Comparison of ENCODE assay signal across 15 cellular contexts in the genomic region with DNA sequence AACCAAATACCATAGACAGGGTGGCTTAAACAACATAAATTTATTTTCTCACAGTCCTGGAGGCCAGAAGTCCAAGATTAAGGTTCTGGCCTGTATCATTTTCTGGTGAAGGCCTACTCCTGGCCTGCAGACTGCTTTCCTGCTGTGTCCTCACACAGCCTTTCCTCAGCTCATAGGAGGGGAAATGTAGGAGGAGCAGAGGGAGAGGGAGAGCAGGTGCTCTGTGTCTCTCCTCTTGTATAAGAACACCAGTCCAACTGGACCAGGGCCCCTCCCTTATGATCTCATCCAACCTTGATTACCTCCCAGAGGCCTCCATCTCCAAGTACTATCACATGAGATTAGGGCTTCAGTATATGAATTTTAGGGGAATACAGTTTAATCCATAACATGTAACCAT. TPM values are rescaled to one million over a fixed set of nuclear protein-coding genes. Genes with fewer than 3 reads are reported as not detected.
DNase-seq lines count a peak whose midpoint lies in the region; ATAC-seq, FAIRE-seq and TF ChIP-seq lines count a peak whose summit lies in the region.
"Had no signal": no experiment of that assay in that cellular context is flagged by ENCODE, and none has a peak within 500 bp of the region (broad histone marks: within the 10 kb centered on the region; RNA-seq: fewer than 3 reads in every experiment).

No MANE protein-coding gene starts in this region.

- peak; percentile 3 for DNase-seq in NCI-H2171 treated with DMSO at 0.1 percent for 48 hours (lab: John Stamatoyannopoulos, UW)
- no peak for DNase-seq in NCI-H2171 (lab: John Stamatoyannopoulos, UW)
- DNase-seq in NCI-H748 treated with DMSO at 0.1 percent for 48 hours (lab: John Stamatoyannopoulos, UW), result peak; percentile 22
- no peak for DNase-seq in heart left ventricle
- DNase-seq in transverse colon, result peak; percentile 27
- no peak for DNase-seq in frontal cortex (ENCODE audit: low spot score in 2 of 2)
- DNase-seq in iPS-NIHi7 (ENCODE audit: extremely low spot score), result no peak
- DNase-seq in DMS79 treated with DMSO at 0.1 percent for 48 hours (lab: John Stamatoyannopoulos, UW), result no peak
- DNase-seq: CD4-positive, CD25-positive, alpha-beta regulatory T cell; central memory CD4-positive, alpha-beta T cell; GF-D8; natural killer cell; NCI-H1694 had no signal

- FAIRE-seq in frontal cortex (lab: Jason Lieb, UNC), result no peak
- FAIRE-seq: A204.1 had no signal

- no peak for TF ChIP-seq POLR2A in heart left ventricle (IDR thresholded peaks at IDR 0.05)
- TF ChIP-seq POLR2A in transverse colon (IDR thresholded peaks at IDR 0.05), result no peak

- intact Hi-C loops in heart left ventricle (cut with DNase I), result no loop called here
- intact Hi-C loops in transverse colon (cut with DNase I; ENCODE audit: low total_unique reads), result no loop called here

- H3K4me1 ChIP-seq in heart left ventricle (peaks cover 0 to 67% (median 55%) of the 10 kb centered on the region in 12 donors), transverse colon (peaks cover 0 to 35% (median 12%) of the 10 kb centered on the region in 4 donors)

- H3K27ac ChIP-seq in heart left ventricle (no peak overlapping the region), transverse colon (peak overlapping the region in 2 of 4 donors; percentile 1 to 2)

- in situ Hi-C loops in transverse colon (cut with MboI; ENCODE audit: low pct_ligation_motif_present in 1 of 4, low pct_unique_long_range_greater_than_20kb in 1 of 4, low sequenced_read_pairs in 3 of 4), result no loop called here

- H3K27me3 ChIP-seq in heart left ventricle (no peaks in the 10 kb centered on the region), transverse colon (no peaks in the 10 kb centered on the region)

- ATAC-seq in heart left ventricle, result peak in 3 of 4 donors; percentile 71 to 73 (median 71)
- ATAC-seq: activated naive CD4-positive, alpha-beta T cell treated with anti-CD3 and anti-CD28 coated beads, Interleukin-2, amount 50 U/mL, for 72 hours; natural killer cell had no signal

- no peak for TF ChIP-seq EP300 in transverse colon (IDR thresholded peaks at IDR 0.05; ENCODE audit: low read depth)

- TF ChIP-seq CTCF in heart left ventricle (IDR thresholded peaks at IDR 0.05) (no peak), transverse colon (IDR thresholded peaks at IDR 0.05) (no peak)

- H3K4me3 ChIP-seq in heart left ventricle (no peak overlapping the region), transverse colon (no peak overlapping the region)

- H3K9me3 ChIP-seq in heart left ventricle (no peaks in the 10 kb centered on the region), transverse colon (no peaks in the 10 kb centered on the region)

- no peaks in the 10 kb centered on the region for H3K36me3 ChIP-seq in heart left ventricle
- no peaks in the 10 kb centered on the region for H3K36me3 ChIP-seq in transverse colon

RNA-seq across cellular contexts. Expression of a gene that starts 34.3 kb away (rescaled TPM):
- total RNA-seq in heart left ventricle (10 to 100 TPM; 35.3 to 75.9 (median 56.9) TPM), transverse colon (10 to 100 TPM; 23.3 to 64.8 (median 49.6) TPM), frontal cortex (174 TPM)
- 10 to 100 TPM; 10.6 to 21.6 TPM for polyA plus RNA-seq in heart left ventricle

Comparison
In these comparisons a context has a peak if more than half of its experiments do, and no peak if none do; other contexts are left out.
1. DNase-seq: peak in NCI-H2171 treated with DMSO at 0.1 percent for 48 hours (single experiment), NCI-H748 treated with DMSO at 0.1 percent for 48 hours (single experiment) and transverse colon (single experiment); none in NCI-H2171 (single experiment), heart left ventricle (0 of 5), frontal cortex (0 of 2), iPS-NIHi7 (single experiment) and DMS79 treated with DMSO at 0.1 percent for 48 hours (single experiment).